10 cellular contexts compared by ENCODE assay signal in the genomic region with DNA sequence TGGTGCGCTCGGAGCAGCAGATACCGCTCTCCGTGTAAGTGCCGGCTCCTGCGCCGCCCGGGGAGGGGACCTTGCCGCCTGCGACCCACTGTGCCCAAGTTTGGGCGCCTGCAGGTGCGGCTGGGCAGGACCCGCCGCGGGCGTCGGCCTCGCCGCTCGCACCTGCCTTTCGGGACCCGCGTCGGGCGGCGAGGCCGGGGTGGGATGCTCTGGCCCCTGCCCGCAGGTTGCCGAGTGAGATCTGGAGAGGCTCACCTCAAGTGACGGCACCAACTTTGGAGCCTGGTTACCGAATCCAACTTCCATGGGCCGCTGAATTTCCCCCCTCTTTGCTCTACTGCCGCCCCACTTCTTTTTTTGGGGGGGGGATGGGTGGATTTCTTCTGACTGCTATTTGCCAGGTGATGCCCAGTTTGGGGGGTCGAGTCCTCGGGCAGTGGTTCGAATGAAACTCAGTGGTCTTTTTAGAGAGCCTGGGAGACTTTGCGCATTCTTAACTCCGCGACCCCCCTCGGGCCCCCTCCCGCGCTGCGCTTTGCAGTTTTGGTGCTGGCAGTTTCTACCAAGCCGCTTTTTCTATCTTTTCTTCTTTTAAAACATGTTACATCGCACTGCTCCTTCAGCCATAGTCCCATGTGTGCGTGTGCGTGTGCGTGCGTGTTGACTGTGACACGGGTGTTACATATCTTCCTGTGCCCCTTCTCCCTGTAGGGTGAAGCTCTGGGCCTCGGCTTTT. TPM values are rescaled to one million over a fixed set of nuclear protein-coding genes. Genes with fewer than 3 reads are reported as not detected.
DNase-seq lines count a peak whose midpoint lies in the region; ATAC-seq and TF ChIP-seq lines count a peak whose summit lies in the region.
"Had no signal": no experiment of that assay in that cellular context is flagged by ENCODE, and none has a peak within 500 bp of the region (broad histone marks: within the 10 kb centered on the region; RNA-seq: fewer than 3 reads in every experiment).

No MANE protein-coding gene starts in this region.

- H3K9me3 Mint-ChIP-seq in HFFc6 = peaks cover 9% of the 10 kb centered on the region

- H3K4me3 Mint-ChIP-seq in HFFc6 = peak overlapping the region; percentile 39; the same call in 1 of the 2 replicates

- TF ChIP-seq CTCF in HFFc6 (IDR thresholded peaks at IDR 0.05) (no peak), adrenal gland (IDR thresholded peaks at IDR 0.05) (no peak)

- no peaks in the 10 kb centered on the region for H3K36me3 ChIP-seq in adipocyte (ENCODE audit: control insufficient read depth, insufficient read depth, low read length, severe bottlenecking)
- H3K36me3 ChIP-seq in iPS-20b (ENCODE audit: insufficient read depth, low read depth, low read length) = no peaks in the 10 kb centered on the region
- no peaks in the 10 kb centered on the region for H3K36me3 ChIP-seq in adrenal gland (replicated peaks in 1 of 2)
- H3K36me3 ChIP-seq: pancreas had no signal

- WGBS in adrenal gland, 4 donors = 2 to 3% (median 2%) methylated on average over 18 to 51 of the region's 51 CpGs

- intact Hi-C loops in adrenal gland (cut with DNase I) = no loop called here

- peaks cover 35% of the 10 kb centered on the region for H3K27me3 ChIP-seq in adipocyte (replicated peaks; ENCODE audit: control insufficient read depth, insufficient read depth, low read length)
- H3K27me3 ChIP-seq in iPS-20b (ENCODE audit: insufficient read depth, low read length) = peaks cover 85% of the 10 kb centered on the region
- H3K27me3 ChIP-seq in adrenal gland = peaks cover 34% of the 10 kb centered on the region

- TF ChIP-seq POLR2A in adrenal gland (IDR thresholded peaks at IDR 0.05) = no peak

- H3K9ac ChIP-seq in adipocyte (ENCODE audit: low read length) (no peak overlapping the region), iPS-20b (ENCODE audit: low read depth, low read length) (no peak overlapping the region)

- DNase-seq in HFFc6 (no peak), adipocyte (ENCODE audit: low read depth) (peak; percentile 2), epidermal melanocyte (ENCODE audit: insufficient read length, low spot score) (no peak), adrenal gland (no peak)
- DNase-seq: stimulated activated naive CD4-positive, alpha-beta T cell treated with Interleukin-2 at 50 U/mL for 16 hours had no signal

- no peak for ATAC-seq in HG03378 (IDR thresholded peaks at IDR 0.05; ENCODE audit: unreplicated experiment)
- ATAC-seq in HG02852 (IDR thresholded peaks at IDR 0.05; ENCODE audit: unreplicated experiment) = no peak

- H3K27ac ChIP-seq in iPS-20b (ENCODE audit: low read length) (no peak overlapping the region), skin epidermis (no peak overlapping the region), adrenal gland (no peak overlapping the region)
- H3K27ac ChIP-seq: pancreas had no signal

- no peaks in the 10 kb centered on the region for H3K9me3 ChIP-seq in adipocyte (ENCODE audit: control insufficient read depth, low read length)
- H3K9me3 ChIP-seq in iPS-20b (ENCODE audit: insufficient read depth, low read depth, low read length) = no peaks in the 10 kb centered on the region
- no peaks in the 10 kb centered on the region for H3K9me3 ChIP-seq in adrenal gland (replicated peaks in 1 of 3)
- H3K9me3 ChIP-seq: pancreas had no signal

- H3K4me1 Mint-ChIP-seq in HFFc6 (ENCODE audit: low read depth) = peaks cover 6% of the 10 kb centered on the region; the same call in 1 of the 2 replicates

- no peak overlapping the region for H3K27ac Mint-ChIP-seq in HFFc6

- H3K4me3 ChIP-seq in adipocyte (ENCODE audit: low read length) (peak overlapping the region; percentile 65), iPS-20b (ENCODE audit: low read length) (peak overlapping the region; percentile 56), skin epidermis (peak overlapping the region in 5 of 7 experiments; percentile 15 to 56 (median 47)), adrenal gland (peak overlapping the region in 1 of 4 donors; percentile 58)

- H3K4me1 ChIP-seq in adipocyte (ENCODE audit: control insufficient read depth, insufficient read depth, low read length) = peaks cover 2% of the 10 kb centered on the region
- peaks cover 11% of the 10 kb centered on the region for H3K4me1 ChIP-seq in iPS-20b (ENCODE audit: insufficient read depth, low read length)
- peaks cover 10 to 11% of the 10 kb centered on the region in 2 donors for H3K4me1 ChIP-seq in adrenal gland (replicated peaks in 1 of 2)

- H3K36me3 Mint-ChIP-seq in HFFc6 (ENCODE audit: low read depth) = peaks cover 4% of the 10 kb centered on the region; the same call in 1 of the 2 replicates

- H3K27me3 Mint-ChIP-seq in HFFc6 (ENCODE audit: insufficient read depth) = peaks cover 10% of the 10 kb centered on the region

RNA-seq across cellular contexts. Expression of gene CACNA2D3, which starts 0.6 kb away (rescaled TPM):
- under 1 TPM in 4 of 6 experiments, not detected in 2; 0.14 to 0.23 (median 0.19) TPM for total RNA-seq in HFFc6 (2021; fragmentation: NEBNext Ultra II Directional; extraction: Animal tissue kit (Norgen Biotek cat#: 25700))
- 1 to 10 TPM in 4 of 8 donors, under 1 TPM in 3, not detected in 1; 0.26 to 7.6 (median 1.4) TPM for total RNA-seq in adrenal gland
- polyA plus RNA-seq in adrenal gland = 10 to 100 TPM in 1 of 3 donors, 1 to 10 TPM in 2; 2.2 to 13.7 (median 5.1) TPM
